ENCODE assay signal across 10 cellular contexts in the genomic region with DNA sequence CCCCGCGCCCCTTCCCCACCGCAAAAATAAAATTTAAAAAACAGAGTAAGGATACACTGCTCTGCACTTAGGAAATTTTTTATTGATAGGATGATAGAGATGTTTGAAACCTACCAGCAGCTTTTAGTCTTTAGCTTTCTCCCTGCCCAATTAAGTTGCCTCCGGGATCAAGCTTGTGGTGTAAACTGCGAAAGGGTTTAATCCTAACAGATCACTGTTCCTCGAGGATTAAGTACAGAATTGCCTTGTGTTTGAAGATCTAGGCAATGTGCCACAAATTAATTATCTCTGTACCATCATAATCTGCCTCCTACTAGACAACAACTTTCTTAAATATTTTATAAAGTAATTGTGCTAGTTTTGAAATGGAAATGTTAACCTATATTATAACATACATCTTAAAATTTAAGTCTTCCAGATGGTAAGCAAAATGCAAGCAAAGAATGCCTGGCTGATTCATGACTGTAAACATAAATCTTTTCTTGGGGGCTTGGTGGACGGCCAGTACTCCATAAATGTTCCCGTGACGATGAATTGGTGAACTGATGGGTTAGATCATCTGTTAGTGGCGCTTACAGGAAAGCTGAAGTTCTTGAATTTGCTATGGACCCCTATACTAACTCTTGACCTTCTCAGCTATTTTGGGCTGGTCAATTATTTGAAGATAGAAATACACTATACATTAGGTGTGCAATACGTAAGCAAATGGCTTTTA. TPM values are rescaled to one million over a fixed set of nuclear protein-coding genes. Genes with fewer than 3 reads are reported as not detected.
DNase-seq lines count a peak whose midpoint lies in the region; ATAC-seq and TF ChIP-seq lines count a peak whose summit lies in the region.
"Had no signal": no experiment of that assay in that cellular context is flagged by ENCODE, and none has a peak within 500 bp of the region (broad histone marks: within the 10 kb centered on the region; RNA-seq: fewer than 3 reads in every experiment).

No MANE protein-coding gene starts in this region.

- ATAC-seq in naive B cell (ENCODE audit: low read depth in 2 of 2): no peak
- no peak for ATAC-seq in GM21737 (IDR thresholded peaks at IDR 0.05; ENCODE audit: unreplicated experiment)
- no peak for ATAC-seq in GM19035 (IDR thresholded peaks at IDR 0.05; ENCODE audit: unreplicated experiment)
- no peak for ATAC-seq in GM21447 (IDR thresholded peaks at IDR 0.05; ENCODE audit: unreplicated experiment)

- DNase-seq in AG10803 (ENCODE audit: low read depth) (no peak), astrocyte of the cerebellum (ENCODE audit: low read depth) (no peak), naive B cell (no peak), T1000 (lab: John Stamatoyannopoulos, UW) (no peak)
- DNase-seq: GDM1, NCI-H446 treated with DMSO at 0.1 percent for 48 hours had no signal

- in situ Hi-C loops in astrocyte of the cerebellum (cut with HindIII; ENCODE audit: low sequenced_read_pairs): no loop called here

- CTCF ChIA-PET in HEK293 (lab: Yijun Ruan, JAX): interaction anchor here (0.6 to 2.7 kb wide), 4 partner anchors 8 to 229 kb away, joined by 3 to 13 read pairs (median 4); no protein-coding TSS in a partner anchor

- H3K4me3 ChIP-seq in AG10803 (ENCODE audit: low read length) (peak overlapping the region; percentile 60), HEK293 (ENCODE audit: low read depth, low read length) (peak overlapping the region; percentile 52; the same call in 1 of the 2 replicates), astrocyte of the cerebellum (ENCODE audit: low read depth, low read length) (peak overlapping the region; percentile 42)

- no peaks in the 10 kb centered on the region for H3K36me3 ChIP-seq in HEK293 (ENCODE audit: control insufficient read depth in 2 of 2, insufficient read depth in 1 of 2, low read length in 2 of 2)

- H3K27me3 Mint-ChIP-seq in naive B cell: peaks cover 65 to 71% (median 65%) of the 10 kb centered on the region in 3 donors

- H3K4me1 Mint-ChIP-seq in naive B cell: peaks cover 8 to 11% (median 9%) of the 10 kb centered on the region in 3 donors

- POLR2A ChIA-PET in HEK293 (lab: Yijun Ruan, JAX): interaction anchor here (0.5 to 1.6 kb wide), 3 partner anchors 23 to 164 kb away, joined by 5 to 6 read pairs (median 5); no protein-coding TSS in a partner anchor

- no peak overlapping the region for H3K27ac Mint-ChIP-seq in naive B cell

- H3K9me3 Mint-ChIP-seq in naive B cell: peaks cover 0 to 6% (median 3%) of the 10 kb centered on the region in 7 donors

- H3K4me3 Mint-ChIP-seq in naive B cell: peak overlapping the region in 7 of 8 donors; percentile 65 to 89 (median 87)

- peaks cover 3% of the 10 kb centered on the region for H3K4me1 ChIP-seq in HEK293 (ENCODE audit: control insufficient read depth, insufficient read depth, low read length)

- H3K36me3 Mint-ChIP-seq in naive B cell: peaks cover 0 to 6% of the 10 kb centered on the region in 2 donors

- H3K27ac ChIP-seq in HEK293 (ENCODE audit: extremely low read depth, low read depth, low read length): no peak overlapping the region

- TF ChIP-seq CTCF in AG10803 (conservative IDR thresholded peaks at IDR 0.05; ENCODE audit: low read length) (no peak), HEK293 (tag by site-specific recombination; IDR thresholded peaks at IDR 0.05) (no peak), astrocyte of the cerebellum (IDR thresholded peaks at IDR 0.05; ENCODE audit: low read depth, low read length, missing control alignments) (no peak)

- no peaks in the 10 kb centered on the region for H3K9me3 ChIP-seq in HEK293 (ENCODE audit: control insufficient read depth, insufficient read depth, low read depth, low read length)

TF ChIP-seq in HEK293, 187 proteins besides CTCF, POLR2A, EP300 and RAD21 (continues in another document):
- TF ChIP-seq, protein P1, sequence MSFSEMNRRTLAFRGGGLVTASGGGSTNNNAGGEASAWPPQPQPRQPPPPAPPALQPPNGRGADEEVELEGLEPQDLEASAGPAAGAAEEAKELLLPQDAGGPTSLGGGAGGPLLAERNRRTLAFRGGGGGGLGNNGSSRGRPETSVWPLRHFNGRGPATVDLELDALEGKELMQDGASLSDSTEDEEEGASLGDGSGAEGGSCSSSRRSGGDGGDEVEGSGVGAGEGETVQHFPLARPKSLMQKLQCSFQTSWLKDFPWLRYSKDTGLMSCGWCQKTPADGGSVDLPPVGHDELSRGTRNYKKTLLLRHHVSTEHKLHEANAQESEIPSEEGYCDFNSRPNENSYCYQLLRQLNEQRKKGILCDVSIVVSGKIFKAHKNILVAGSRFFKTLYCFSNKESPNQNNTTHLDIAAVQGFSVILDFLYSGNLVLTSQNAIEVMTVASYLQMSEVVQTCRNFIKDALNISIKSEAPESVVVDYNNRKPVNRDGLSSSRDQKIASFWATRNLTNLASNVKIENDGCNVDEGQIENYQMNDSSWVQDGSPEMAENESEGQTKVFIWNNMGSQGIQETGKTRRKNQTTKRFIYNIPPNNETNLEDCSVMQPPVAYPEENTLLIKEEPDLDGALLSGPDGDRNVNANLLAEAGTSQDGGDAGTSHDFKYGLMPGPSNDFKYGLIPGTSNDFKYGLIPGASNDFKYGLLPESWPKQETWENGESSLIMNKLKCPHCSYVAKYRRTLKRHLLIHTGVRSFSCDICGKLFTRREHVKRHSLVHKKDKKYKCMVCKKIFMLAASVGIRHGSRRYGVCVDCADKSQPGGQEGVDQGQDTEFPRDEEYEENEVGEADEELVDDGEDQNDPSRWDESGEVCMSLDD (tag by site-specific recombination; IDR thresholded peaks at IDR 0.05): no peak
- TF ChIP-seq WT1 (tag by site-specific recombination; IDR thresholded peaks at IDR 0.05) (no peak), BCL11A (tag by site-specific recombination; IDR thresholded peaks at IDR 0.05; ENCODE audit: low read depth) (no peak), EGR2 (tag by site-specific recombination; IDR thresholded peaks at IDR 0.05; ENCODE audit: low read depth) (no peak), ZNF423 (tag by site-specific recombination; IDR thresholded peaks at IDR 0.05) (no peak), HOXD13 (CRISPR knock-in tag; IDR thresholded peaks at IDR 0.05; ENCODE audit: borderline replicate concordance) (no peak), ZNF76 (tag by site-specific recombination; IDR thresholded peaks at IDR 0.05; ENCODE audit: borderline replicate concordance, low read depth) (no peak), ZNF792 (tag by site-specific recombination; IDR thresholded peaks at IDR 0.05) (no peak), ZNF514 (tag by site-specific recombination; IDR thresholded peaks at IDR 0.05) (no peak)
- TF ChIP-seq, protein P2, sequence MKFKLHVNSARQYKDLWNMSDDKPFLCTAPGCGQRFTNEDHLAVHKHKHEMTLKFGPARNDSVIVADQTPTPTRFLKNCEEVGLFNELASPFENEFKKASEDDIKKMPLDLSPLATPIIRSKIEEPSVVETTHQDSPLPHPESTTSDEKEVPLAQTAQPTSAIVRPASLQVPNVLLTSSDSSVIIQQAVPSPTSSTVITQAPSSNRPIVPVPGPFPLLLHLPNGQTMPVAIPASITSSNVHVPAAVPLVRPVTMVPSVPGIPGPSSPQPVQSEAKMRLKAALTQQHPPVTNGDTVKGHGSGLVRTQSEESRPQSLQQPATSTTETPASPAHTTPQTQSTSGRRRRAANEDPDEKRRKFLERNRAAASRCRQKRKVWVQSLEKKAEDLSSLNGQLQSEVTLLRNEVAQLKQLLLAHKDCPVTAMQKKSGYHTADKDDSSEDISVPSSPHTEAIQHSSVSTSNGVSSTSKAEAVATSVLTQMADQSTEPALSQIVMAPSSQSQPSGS (tag by site-specific recombination; IDR thresholded peaks at IDR 0.05; ENCODE audit: low read depth): no peak
- TF ChIP-seq, protein P3, sequence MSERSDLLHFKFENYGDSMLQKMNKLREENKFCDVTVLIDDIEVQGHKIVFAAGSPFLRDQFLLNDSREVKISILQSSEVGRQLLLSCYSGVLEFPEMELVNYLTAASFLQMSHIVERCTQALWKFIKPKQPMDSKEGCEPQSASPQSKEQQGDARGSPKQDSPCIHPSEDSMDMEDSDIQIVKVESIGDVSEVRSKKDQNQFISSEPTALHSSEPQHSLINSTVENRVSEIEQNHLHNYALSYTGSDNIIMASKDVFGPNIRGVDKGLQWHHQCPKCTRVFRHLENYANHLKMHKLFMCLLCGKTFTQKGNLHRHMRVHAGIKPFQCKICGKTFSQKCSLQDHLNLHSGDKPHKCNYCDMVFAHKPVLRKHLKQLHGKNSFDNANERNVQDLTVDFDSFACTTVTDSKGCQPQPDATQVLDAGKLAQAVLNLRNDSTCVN (tag by site-specific recombination; optimal IDR thresholded peaks at IDR 0.05): no peak
- TF ChIP-seq, protein P4, sequence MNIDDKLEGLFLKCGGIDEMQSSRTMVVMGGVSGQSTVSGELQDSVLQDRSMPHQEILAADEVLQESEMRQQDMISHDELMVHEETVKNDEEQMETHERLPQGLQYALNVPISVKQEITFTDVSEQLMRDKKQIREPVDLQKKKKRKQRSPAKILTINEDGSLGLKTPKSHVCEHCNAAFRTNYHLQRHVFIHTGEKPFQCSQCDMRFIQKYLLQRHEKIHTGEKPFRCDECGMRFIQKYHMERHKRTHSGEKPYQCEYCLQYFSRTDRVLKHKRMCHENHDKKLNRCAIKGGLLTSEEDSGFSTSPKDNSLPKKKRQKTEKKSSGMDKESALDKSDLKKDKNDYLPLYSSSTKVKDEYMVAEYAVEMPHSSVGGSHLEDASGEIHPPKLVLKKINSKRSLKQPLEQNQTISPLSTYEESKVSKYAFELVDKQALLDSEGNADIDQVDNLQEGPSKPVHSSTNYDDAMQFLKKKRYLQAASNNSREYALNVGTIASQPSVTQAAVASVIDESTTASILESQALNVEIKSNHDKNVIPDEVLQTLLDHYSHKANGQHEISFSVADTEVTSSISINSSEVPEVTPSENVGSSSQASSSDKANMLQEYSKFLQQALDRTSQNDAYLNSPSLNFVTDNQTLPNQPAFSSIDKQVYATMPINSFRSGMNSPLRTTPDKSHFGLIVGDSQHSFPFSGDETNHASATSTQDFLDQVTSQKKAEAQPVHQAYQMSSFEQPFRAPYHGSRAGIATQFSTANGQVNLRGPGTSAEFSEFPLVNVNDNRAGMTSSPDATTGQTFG (tag by site-specific recombination; IDR thresholded peaks at IDR 0.05; ENCODE audit: borderline replicate concordance): no peak
- TF ChIP-seq, protein P5, sequence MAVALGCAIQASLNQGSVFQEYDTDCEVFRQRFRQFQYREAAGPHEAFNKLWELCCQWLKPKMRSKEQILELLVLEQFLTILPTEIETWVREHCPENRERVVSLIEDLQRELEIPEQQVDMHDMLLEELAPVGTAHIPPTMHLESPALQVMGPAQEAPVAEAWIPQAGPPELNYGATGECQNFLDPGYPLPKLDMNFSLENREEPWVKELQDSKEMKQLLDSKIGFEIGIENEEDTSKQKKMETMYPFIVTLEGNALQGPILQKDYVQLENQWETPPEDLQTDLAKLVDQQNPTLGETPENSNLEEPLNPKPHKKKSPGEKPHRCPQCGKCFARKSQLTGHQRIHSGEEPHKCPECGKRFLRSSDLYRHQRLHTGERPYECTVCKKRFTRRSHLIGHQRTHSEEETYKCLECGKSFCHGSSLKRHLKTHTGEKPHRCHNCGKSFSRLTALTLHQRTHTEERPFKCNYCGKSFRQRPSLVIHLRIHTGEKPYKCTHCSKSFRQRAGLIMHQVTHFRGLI (tag by site-specific recombination; IDR thresholded peaks at IDR 0.05): no peak

RNA-seq across cellular contexts. Expression of a gene that starts 58.0 kb away (rescaled TPM):
- polyA plus RNA-seq in naive B cell (ENCODE audit: low read depth in 6 of 6): 1 to 10 TPM in 5 of 6 donors, under 1 TPM in 1; 0.84 to 4.0 (median 3.0) TPM
